In genomic region chr7:604038-604883, GRCh38 we compare ENCODE assay signal across 8 cellular contexts.
DNase-seq lines count a peak whose midpoint lies in the region; ATAC-seq and TF ChIP-seq lines count a peak whose summit lies in the region.

No MANE protein-coding gene starts in this region.

- H3K36me3 ChIP-seq in muscle layer of duodenum (ENCODE audit: control insufficient read depth in 1 of 2, insufficient read depth in 2 of 2, low read length in 2 of 2), result peaks cover 0 to 6% of the 10 kb centered on the region in 2 donors

- DNase-seq in activated CD4-positive, alpha-beta T cell treated with anti-CD3 and anti-CD28 coated beads for 24 hours (ENCODE audit: low read depth in 2 of 2), result peak; percentile 88 to 89
- DNase-seq in choroid plexus epithelial cell (ENCODE audit: low read depth) (peak; percentile 96), DMS153 (lab: John Stamatoyannopoulos, UW) (no peak), NCI-H748 treated with DMSO at 0.1 percent for 48 hours (lab: John Stamatoyannopoulos, UW) (no peak)
- peak; percentile 91 to 97 for DNase-seq in stimulated activated CD8-positive, alpha-beta memory T cell treated with anti-CD3 and anti-CD28 coated beads, Interleukin-7, amount 100 ng/mL, for 48 hours (ENCODE audit: extremely low read depth in 1 of 2, low read depth in 1 of 2)

- ATAC-seq in GM19455 (IDR thresholded peaks at IDR 0.05; ENCODE audit: unreplicated experiment) (peak; percentile 69), HG03558 (IDR thresholded peaks at IDR 0.05; ENCODE audit: extremely low read depth, unreplicated experiment) (peak; percentile 57)

- H3K27ac ChIP-seq in muscle layer of duodenum (ENCODE audit: low read length), result peak overlapping the region; percentile 85

- H3K27me3 ChIP-seq in muscle layer of duodenum (ENCODE audit: low read depth, low read length), result no peaks in the 10 kb centered on the region

- H3K4me1 ChIP-seq in muscle layer of duodenum (ENCODE audit: control insufficient read depth in 1 of 2, insufficient read depth in 2 of 2, low read length in 2 of 2), result peaks cover 4 to 12% of the 10 kb centered on the region in 2 donors

- TF ChIP-seq CTCF in choroid plexus epithelial cell (conservative IDR thresholded peaks at IDR 0.05; ENCODE audit: low read depth, low read length), result peak; percentile 8

- no peaks in the 10 kb centered on the region for H3K9me3 ChIP-seq in muscle layer of duodenum (ENCODE audit: control insufficient read depth in 1 of 2, low read length in 2 of 2)

- H3K4me3 ChIP-seq in choroid plexus epithelial cell (ENCODE audit: low read depth, low read length) (peak overlapping the region; percentile 10), muscle layer of duodenum (ENCODE audit: low read depth in 1 of 2, low read length in 2 of 2) (no peak overlapping the region)

Comparison
In these comparisons a context has a peak if more than half of its experiments do, and no peak if none do; other contexts are left out.
1. DNase-seq: peak in activated CD4-positive, alpha-beta T cell treated with anti-CD3 and anti-CD28 coated beads for 24 hours (2 of 2), choroid plexus epithelial cell (single experiment) and stimulated activated CD8-positive, alpha-beta memory T cell treated with anti-CD3 and anti-CD28 coated beads, Interleukin-7, amount 100 ng/mL, for 48 hours (2 of 2); none in DMS153 (single experiment) and NCI-H748 treated with DMSO at 0.1 percent for 48 hours (single experiment).